ENCODE assay signal across 13 cellular contexts in genomic region chr12:91854725-91855124, GRCh38.
DNase-seq lines count a peak whose midpoint lies in the region; ATAC-seq and TF ChIP-seq lines count a peak whose summit lies in the region.
"Had no signal": no experiment of that assay in that cellular context is flagged by ENCODE, and none has a peak within 500 bp of the region (broad histone marks: within the 10 kb centered on the region; RNA-seq: fewer than 3 reads in every experiment).

No MANE protein-coding gene starts in this region.

- ATAC-seq in foreskin keratinocyte: no peak
- peak; percentile 85 for ATAC-seq in gastrocnemius medialis
- ATAC-seq in activated CD8-positive, alpha-beta memory T cell treated with anti-CD3 and anti-CD28 coated beads, Interleukin-2, amount 10 ng/mL, durations not matched to agents 7 days and 5 days: no peak

- H3K27ac ChIP-seq in foreskin keratinocyte: no peak overlapping the region
- H3K27ac ChIP-seq in gastrocnemius medialis: peak overlapping the region; percentile 35 to 47 (median 38)

- no peaks in the 10 kb centered on the region for H3K9me3 Mint-ChIP-seq in activated CD8-positive, alpha-beta memory T cell treated with anti-CD3 and anti-CD28 coated beads, Interleukin-2, amount 10 ng/mL, durations not matched to agents 7 days and 5 days (ENCODE audit: low read depth)

- H3K36me3 ChIP-seq in adipocyte (ENCODE audit: control insufficient read depth, insufficient read depth, low read length, severe bottlenecking) (no peaks in the 10 kb centered on the region), gastrocnemius medialis (no peaks in the 10 kb centered on the region)

- H3K9ac ChIP-seq in adipocyte (ENCODE audit: low read length): peak overlapping the region; percentile 79

- H3K4me3 Mint-ChIP-seq in activated CD8-positive, alpha-beta memory T cell treated with anti-CD3 and anti-CD28 coated beads, Interleukin-2, amount 10 ng/mL, durations not matched to agents 7 days and 5 days: no peak overlapping the region
- H3K4me3 Mint-ChIP-seq: activated CD4-positive, alpha-beta T cell treated with anti-CD3 and anti-CD28 coated beads, Interleukin-2, amount 10 ng/mL, durations not matched to agents 7 days and 5 days; B cell had no signal

- no peak overlapping the region for H3K27ac Mint-ChIP-seq in activated CD8-positive, alpha-beta memory T cell treated with anti-CD3 and anti-CD28 coated beads, Interleukin-2, amount 10 ng/mL, durations not matched to agents 7 days and 5 days
- H3K27ac Mint-ChIP-seq: activated CD4-positive, alpha-beta T cell treated with anti-CD3 and anti-CD28 coated beads, Interleukin-2, amount 10 ng/mL, durations not matched to agents 7 days and 5 days; B cell had no signal

- DNase-seq in EL (peak; percentile 2), adipocyte (ENCODE audit: low read depth) (peak; percentile 58), foreskin keratinocyte (peak in 1 of 2 donors; percentile 17), gastrocnemius medialis (peak in 1 of 2 donors; percentile 15), NCI-H1092 (lab: John Stamatoyannopoulos, UW) (no peak), NCI-H1436 (lab: John Stamatoyannopoulos, UW) (no peak)
- no peak for DNase-seq in activated CD4-positive, alpha-beta T cell treated with anti-CD3 and anti-CD28 coated beads, Interleukin-2, amount 50 U/mL, for 48 hours
- no peak for DNase-seq in activated CD8-positive, alpha-beta memory T cell treated with anti-CD3 and anti-CD28 coated beads, Interleukin-2, amount 10 ng/mL, durations not matched to agents 7 days and 5 days
- DNase-seq: activated CD4-positive, alpha-beta T cell treated with anti-CD3 and anti-CD28 coated beads, Interleukin-2, amount 10 ng/mL, durations not matched to agents 7 days and 5 days; dorsolateral prefrontal cortex; NCI-H2081 treated with DMSO at 0.1 percent for 48 hours had no signal

- H3K4me3 ChIP-seq in adipocyte (ENCODE audit: low read length) (peak overlapping the region; percentile 43), gastrocnemius medialis (no peak overlapping the region)
- H3K4me3 ChIP-seq: dorsolateral prefrontal cortex, skin epidermis had no signal

- intact Hi-C loops in gastrocnemius medialis (cut with DNase I; ENCODE audit: low total_unique reads): no loop called here

- no peaks in the 10 kb centered on the region for H3K27me3 ChIP-seq in adipocyte (replicated peaks; ENCODE audit: control insufficient read depth, insufficient read depth, low read length)
- no peaks in the 10 kb centered on the region for H3K27me3 ChIP-seq in foreskin keratinocyte
- no peaks in the 10 kb centered on the region for H3K27me3 ChIP-seq in gastrocnemius medialis
- H3K27me3 ChIP-seq: dorsolateral prefrontal cortex had no signal

- no peak for TF ChIP-seq POLR2A in gastrocnemius medialis (IDR thresholded peaks at IDR 0.05)

- CTCF ChIA-PET in activated CD8-positive, alpha-beta memory T cell treated with anti-CD3 and anti-CD28 coated beads, Interleukin-2, amount 10 ng/mL, durations not matched to agents 7 days and 5 days (lab: Charles Lee): no interaction called here

- H3K27me3 Mint-ChIP-seq in activated CD8-positive, alpha-beta memory T cell treated with anti-CD3 and anti-CD28 coated beads, Interleukin-2, amount 10 ng/mL, durations not matched to agents 7 days and 5 days: no peaks in the 10 kb centered on the region
- H3K27me3 Mint-ChIP-seq: activated CD4-positive, alpha-beta T cell treated with anti-CD3 and anti-CD28 coated beads, Interleukin-2, amount 10 ng/mL, durations not matched to agents 7 days and 5 days; B cell had no signal

- H3K4me1 Mint-ChIP-seq in activated CD8-positive, alpha-beta memory T cell treated with anti-CD3 and anti-CD28 coated beads, Interleukin-2, amount 10 ng/mL, durations not matched to agents 7 days and 5 days: peaks cover 10% of the 10 kb centered on the region
- H3K4me1 Mint-ChIP-seq: B cell had no signal

- H3K9me3 ChIP-seq in adipocyte (ENCODE audit: control insufficient read depth, low read length): no peaks in the 10 kb centered on the region
- no peaks in the 10 kb centered on the region for H3K9me3 ChIP-seq in gastrocnemius medialis

- H3K4me1 ChIP-seq in adipocyte (ENCODE audit: control insufficient read depth, insufficient read depth, low read length): peaks cover 44% of the 10 kb centered on the region
- no peaks in the 10 kb centered on the region for H3K4me1 ChIP-seq in foreskin keratinocyte
- H3K4me1 ChIP-seq in gastrocnemius medialis: no peaks in the 10 kb centered on the region

- H3K36me3 Mint-ChIP-seq in activated CD8-positive, alpha-beta memory T cell treated with anti-CD3 and anti-CD28 coated beads, Interleukin-2, amount 10 ng/mL, durations not matched to agents 7 days and 5 days: no peaks in the 10 kb centered on the region

- in situ Hi-C loops in gastrocnemius medialis (cut with MboI; ENCODE audit: low sequenced_read_pairs in 4 of 4): no loop called here

- TF ChIP-seq CTCF in foreskin keratinocyte (conservative IDR thresholded peaks at IDR 0.05) (peak; percentile 41), gastrocnemius medialis (IDR thresholded peaks at IDR 0.05 in 4 of 5, conservative IDR thresholded peaks at IDR 0.05 in 1 of 5) (no peak)

Comparison
In these comparisons a context has a peak if more than half of its experiments do, and no peak if none do; other contexts are left out.
1. DNase-seq: peak in EL (single experiment) and adipocyte (single experiment); none in NCI-H1092 (single experiment), activated CD4-positive, alpha-beta T cell treated with anti-CD3 and anti-CD28 coated beads, Interleukin-2, amount 50 U/mL, for 48 hours (0 of 2), NCI-H1436 (single experiment) and activated CD8-positive, alpha-beta memory T cell treated with anti-CD3 and anti-CD28 coated beads, Interleukin-2, amount 10 ng/mL, durations not matched to agents 7 days and 5 days (single experiment).
2. ATAC-seq: peak in gastrocnemius medialis (2 of 2); none in foreskin keratinocyte (single experiment) and activated CD8-positive, alpha-beta memory T cell treated with anti-CD3 and anti-CD28 coated beads, Interleukin-2, amount 10 ng/mL, durations not matched to agents 7 days and 5 days (single experiment).